ENCODE assay signal across 23 cellular contexts in genomic region chr14:77359626-77360025, GRCh38.
"Had no signal": no experiment of that assay in that cellular context is flagged by ENCODE, and none has a peak within 500 bp of the region (broad histone marks: within the 10 kb centered on the region; RNA-seq: fewer than 3 reads in every experiment).

No MANE protein-coding gene starts in this region.

- H2AFZ ChIP-seq: hepatocyte had no signal

- H3K27me3 ChIP-seq: esophagus muscularis mucosa, hepatocyte, pancreas, right lobe of liver, testis, tibial artery had no signal

- H3K4me2 ChIP-seq: hepatocyte had no signal

- H3K36me3 ChIP-seq: esophagus muscularis mucosa, pancreas, right lobe of liver, tibial artery had no signal

- FAIRE-seq: endothelial cell of umbilical vein, frontal cortex, kidney, pancreas, small intestine had no signal

- H3K4me3 ChIP-seq: coronary artery, esophagus muscularis mucosa, hepatocyte, lung, pancreas, right lobe of liver, testis, tibial artery had no signal

- DNase-seq: dermis blood vessel endothelial cell; effector memory CD4-positive, alpha-beta T cell; head of caudate nucleus; kidney; natural killer cell; occipital lobe; pancreas; right lobe of liver; small intestine; stimulated activated CD4-positive, alpha-beta T cell treated with anti-CD3 and anti-CD28 coated beads, Interleukin-15, amount 100 ng/mL, for 24 hours; stimulated activated CD4-positive, alpha-beta T cell treated with anti-CD3 and anti-CD28 coated beads, Interleukin-2, amount 100 ng/mL, for 48 hours; stimulated activated CD8-positive, alpha-beta memory T cell treated with anti-CD3 and anti-CD28 coated beads, Interleukin-4, amount 100 ng/mL, for 48 hours; stimulated activated naive CD4-positive, alpha-beta T cell; stimulated activated naive CD8-positive, alpha-beta T cell treated with anti-CD3 and anti-CD28 coated beads, Interleukin-15, amount 100 ng/mL, for 72 hours; testis; tibial artery had no signal

- H3K4me1 ChIP-seq: esophagus muscularis mucosa, pancreas, right lobe of liver, tibial artery had no signal

- ATAC-seq: left lobe of liver; natural killer cell; pancreas; right lobe of liver; stimulated activated naive CD8-positive, alpha-beta T cell treated with anti-CD3 and anti-CD28 coated beads, Interleukin-15, amount 100 ng/mL, for 72 hours had no signal

- H3K27ac ChIP-seq: coronary artery, esophagus muscularis mucosa, hepatocyte, pancreas, right lobe of liver, testis, tibial artery had no signal

- H3K9me3 ChIP-seq: esophagus muscularis mucosa, pancreas, right lobe of liver, testis, tibial artery had no signal
